In the genomic region with DNA sequence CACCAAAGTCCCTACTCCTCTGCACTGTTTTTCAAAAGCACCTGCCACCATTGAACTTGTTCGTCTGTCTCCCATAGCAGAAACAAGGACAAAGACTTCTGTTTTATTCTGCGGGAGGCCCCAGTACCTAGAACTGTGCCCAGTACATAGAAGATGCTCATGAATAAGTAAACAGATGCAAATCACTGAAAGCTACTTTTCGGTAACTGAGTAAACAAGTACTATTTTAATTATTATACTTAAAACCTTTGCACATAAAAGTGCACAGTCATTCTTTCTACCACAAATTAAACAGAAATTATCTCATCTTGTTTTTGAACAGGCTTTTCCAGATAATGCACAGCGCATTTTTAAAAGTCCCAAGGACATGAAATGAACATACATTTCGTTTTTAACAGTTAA, we compare ENCODE assay signal across 2 cellular contexts.
TF ChIP-seq lines count a peak whose summit lies in the region.

No MANE protein-coding gene starts in this region.

TF ChIP-seq in GM23338, 12 proteins besides CTCF, POLR2A, EP300 and RAD21 (continues in another document):
- TF ChIP-seq CREB1 (CRISPR knock-in tag; IDR thresholded peaks at IDR 0.05; ENCODE audit: low read depth): no peak
- no peak for TF ChIP-seq POLR2AphosphoS5 (IDR thresholded peaks at IDR 0.05; ENCODE audit: low read depth)
- TF ChIP-seq STAT1 (IDR thresholded peaks at IDR 0.05; ENCODE audit: unreplicated experiment): no peak
- TF ChIP-seq, protein P1, sequence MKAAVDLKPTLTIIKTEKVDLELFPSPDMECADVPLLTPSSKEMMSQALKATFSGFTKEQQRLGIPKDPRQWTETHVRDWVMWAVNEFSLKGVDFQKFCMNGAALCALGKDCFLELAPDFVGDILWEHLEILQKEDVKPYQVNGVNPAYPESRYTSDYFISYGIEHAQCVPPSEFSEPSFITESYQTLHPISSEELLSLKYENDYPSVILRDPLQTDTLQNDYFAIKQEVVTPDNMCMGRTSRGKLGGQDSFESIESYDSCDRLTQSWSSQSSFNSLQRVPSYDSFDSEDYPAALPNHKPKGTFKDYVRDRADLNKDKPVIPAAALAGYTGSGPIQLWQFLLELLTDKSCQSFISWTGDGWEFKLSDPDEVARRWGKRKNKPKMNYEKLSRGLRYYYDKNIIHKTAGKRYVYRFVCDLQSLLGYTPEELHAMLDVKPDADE (IDR thresholded peaks at IDR 0.05): no peak
- TF ChIP-seq JUNB (IDR thresholded peaks at IDR 0.05; ENCODE audit: unreplicated experiment): no peak
- TF ChIP-seq, protein P2, sequence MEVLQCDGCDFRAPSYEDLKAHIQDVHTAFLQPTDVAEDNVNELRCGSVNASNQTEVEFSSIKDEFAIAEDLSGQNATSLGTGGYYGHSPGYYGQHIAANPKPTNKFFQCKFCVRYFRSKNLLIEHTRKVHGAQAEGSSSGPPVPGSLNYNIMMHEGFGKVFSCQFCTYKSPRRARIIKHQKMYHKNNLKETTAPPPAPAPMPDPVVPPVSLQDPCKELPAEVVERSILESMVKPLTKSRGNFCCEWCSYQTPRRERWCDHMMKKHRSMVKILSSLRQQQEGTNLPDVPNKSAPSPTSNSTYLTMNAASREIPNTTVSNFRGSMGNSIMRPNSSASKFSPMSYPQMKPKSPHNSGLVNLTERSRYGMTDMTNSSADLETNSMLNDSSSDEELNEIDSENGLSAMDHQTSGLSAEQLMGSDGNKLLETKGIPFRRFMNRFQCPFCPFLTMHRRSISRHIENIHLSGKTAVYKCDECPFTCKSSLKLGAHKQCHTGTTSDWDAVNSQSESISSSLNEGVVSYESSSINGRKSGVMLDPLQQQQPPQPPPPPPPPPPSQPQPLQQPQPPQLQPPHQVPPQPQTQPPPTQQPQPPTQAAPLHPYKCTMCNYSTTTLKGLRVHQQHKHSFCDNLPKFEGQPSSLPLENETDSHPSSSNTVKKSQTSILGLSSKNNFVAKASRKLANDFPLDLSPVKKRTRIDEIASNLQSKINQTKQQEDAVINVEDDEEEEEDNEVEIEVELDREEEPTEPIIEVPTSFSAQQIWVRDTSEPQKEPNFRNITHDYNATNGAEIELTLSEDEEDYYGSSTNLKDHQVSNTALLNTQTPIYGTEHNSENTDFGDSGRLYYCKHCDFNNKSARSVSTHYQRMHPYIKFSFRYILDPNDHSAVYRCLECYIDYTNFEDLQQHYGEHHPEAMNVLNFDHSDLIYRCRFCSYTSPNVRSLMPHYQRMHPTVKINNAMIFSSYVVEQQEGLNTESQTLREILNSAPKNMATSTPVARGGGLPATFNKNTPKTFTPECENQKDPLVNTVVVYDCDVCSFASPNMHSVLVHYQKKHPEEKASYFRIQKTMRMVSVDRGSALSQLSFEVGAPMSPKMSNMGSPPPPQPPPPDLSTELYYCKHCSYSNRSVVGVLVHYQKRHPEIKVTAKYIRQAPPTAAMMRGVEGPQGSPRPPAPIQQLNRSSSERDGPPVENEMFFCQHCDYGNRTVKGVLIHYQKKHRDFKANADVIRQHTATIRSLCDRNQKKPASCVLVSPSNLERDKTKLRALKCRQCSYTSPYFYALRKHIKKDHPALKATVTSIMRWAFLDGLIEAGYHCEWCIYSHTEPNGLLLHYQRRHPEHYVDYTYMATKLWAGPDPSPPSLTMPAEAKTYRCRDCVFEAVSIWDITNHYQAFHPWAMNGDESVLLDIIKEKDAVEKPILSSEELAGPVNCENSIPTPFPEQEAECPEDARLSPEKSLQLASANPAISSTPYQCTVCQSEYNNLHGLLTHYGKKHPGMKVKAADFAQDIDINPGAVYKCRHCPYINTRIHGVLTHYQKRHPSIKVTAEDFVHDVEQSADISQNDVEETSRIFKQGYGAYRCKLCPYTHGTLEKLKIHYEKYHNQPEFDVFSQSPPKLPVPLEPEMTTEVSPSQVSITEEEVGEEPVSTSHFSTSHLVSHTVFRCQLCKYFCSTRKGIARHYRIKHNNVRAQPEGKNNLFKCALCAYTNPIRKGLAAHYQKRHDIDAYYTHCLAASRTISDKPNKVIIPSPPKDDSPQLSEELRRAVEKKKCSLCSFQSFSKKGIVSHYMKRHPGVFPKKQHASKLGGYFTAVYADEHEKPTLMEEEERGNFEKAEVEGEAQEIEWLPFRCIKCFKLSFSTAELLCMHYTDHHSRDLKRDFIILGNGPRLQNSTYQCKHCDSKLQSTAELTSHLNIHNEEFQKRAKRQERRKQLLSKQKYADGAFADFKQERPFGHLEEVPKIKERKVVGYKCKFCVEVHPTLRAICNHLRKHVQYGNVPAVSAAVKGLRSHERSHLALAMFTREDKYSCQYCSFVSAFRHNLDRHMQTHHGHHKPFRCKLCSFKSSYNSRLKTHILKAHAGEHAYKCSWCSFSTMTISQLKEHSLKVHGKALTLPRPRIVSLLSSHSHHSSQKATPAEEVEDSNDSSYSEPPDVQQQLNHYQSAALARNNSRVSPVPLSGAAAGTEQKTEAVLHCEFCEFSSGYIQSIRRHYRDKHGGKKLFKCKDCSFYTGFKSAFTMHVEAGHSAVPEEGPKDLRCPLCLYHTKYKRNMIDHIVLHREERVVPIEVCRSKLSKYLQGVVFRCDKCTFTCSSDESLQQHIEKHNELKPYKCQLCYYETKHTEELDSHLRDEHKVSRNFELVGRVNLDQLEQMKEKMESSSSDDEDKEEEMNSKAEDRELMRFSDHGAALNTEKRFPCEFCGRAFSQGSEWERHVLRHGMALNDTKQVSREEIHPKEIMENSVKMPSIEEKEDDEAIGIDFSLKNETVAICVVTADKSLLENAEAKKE (CRISPR knock-in tag; IDR thresholded peaks at IDR 0.05): no peak
- no peak for TF ChIP-seq EZH2phosphoT487 (IDR thresholded peaks at IDR 0.05; ENCODE audit: unreplicated experiment)
- TF ChIP-seq EZH2 (IDR thresholded peaks at IDR 0.05; ENCODE audit: low read depth, unreplicated experiment): no peak
- TF ChIP-seq NANOG (IDR thresholded peaks at IDR 0.05; ENCODE audit: borderline replicate concordance): no peak
- TF ChIP-seq, protein P3, sequence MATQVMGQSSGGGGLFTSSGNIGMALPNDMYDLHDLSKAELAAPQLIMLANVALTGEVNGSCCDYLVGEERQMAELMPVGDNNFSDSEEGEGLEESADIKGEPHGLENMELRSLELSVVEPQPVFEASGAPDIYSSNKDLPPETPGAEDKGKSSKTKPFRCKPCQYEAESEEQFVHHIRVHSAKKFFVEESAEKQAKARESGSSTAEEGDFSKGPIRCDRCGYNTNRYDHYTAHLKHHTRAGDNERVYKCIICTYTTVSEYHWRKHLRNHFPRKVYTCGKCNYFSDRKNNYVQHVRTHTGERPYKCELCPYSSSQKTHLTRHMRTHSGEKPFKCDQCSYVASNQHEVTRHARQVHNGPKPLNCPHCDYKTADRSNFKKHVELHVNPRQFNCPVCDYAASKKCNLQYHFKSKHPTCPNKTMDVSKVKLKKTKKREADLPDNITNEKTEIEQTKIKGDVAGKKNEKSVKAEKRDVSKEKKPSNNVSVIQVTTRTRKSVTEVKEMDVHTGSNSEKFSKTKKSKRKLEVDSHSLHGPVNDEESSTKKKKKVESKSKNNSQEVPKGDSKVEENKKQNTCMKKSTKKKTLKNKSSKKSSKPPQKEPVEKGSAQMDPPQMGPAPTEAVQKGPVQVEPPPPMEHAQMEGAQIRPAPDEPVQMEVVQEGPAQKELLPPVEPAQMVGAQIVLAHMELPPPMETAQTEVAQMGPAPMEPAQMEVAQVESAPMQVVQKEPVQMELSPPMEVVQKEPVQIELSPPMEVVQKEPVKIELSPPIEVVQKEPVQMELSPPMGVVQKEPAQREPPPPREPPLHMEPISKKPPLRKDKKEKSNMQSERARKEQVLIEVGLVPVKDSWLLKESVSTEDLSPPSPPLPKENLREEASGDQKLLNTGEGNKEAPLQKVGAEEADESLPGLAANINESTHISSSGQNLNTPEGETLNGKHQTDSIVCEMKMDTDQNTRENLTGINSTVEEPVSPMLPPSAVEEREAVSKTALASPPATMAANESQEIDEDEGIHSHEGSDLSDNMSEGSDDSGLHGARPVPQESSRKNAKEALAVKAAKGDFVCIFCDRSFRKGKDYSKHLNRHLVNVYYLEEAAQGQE (IDR thresholded peaks at IDR 0.05; ENCODE audit: unreplicated experiment): no peak

TF ChIP-seq in H1, 55 proteins besides CTCF, POLR2A, EP300 and RAD21:
- TF ChIP-seq RBBP5 (IDR thresholded peaks at IDR 0.05; ENCODE audit: borderline replicate concordance, low read depth, low read length): no peak
- TF ChIP-seq TCF12 (IDR thresholded peaks at IDR 0.05; ENCODE audit: low read depth, low read length): no peak
- no peak for TF ChIP-seq SIX5 (IDR thresholded peaks at IDR 0.05; ENCODE audit: low read depth, low read length)
- no peak for TF ChIP-seq CHD2 (IDR thresholded peaks at IDR 0.05; ENCODE audit: low read length)
- TF ChIP-seq BACH1 (IDR thresholded peaks at IDR 0.05; ENCODE audit: low read length): no peak
